1 cellular context compared by ENCODE assay signal in genomic region chr16:85612801-85613608, GRCh38.
TF ChIP-seq lines count a peak whose summit lies in the region.

Gene GSE1, plus strand, starts transcription at chr16:85613322. Its CDS starts 70 bp downstream, at chr16:85613392.

TF ChIP-seq in K562, 482 proteins besides CTCF, POLR2A, EP300 and RAD21 (continued from another document and continues in another):
- TF ChIP-seq RCOR1 (IDR thresholded peaks at IDR 0.05; ENCODE audit: borderline replicate concordance in 1 of 2, low read depth in 2 of 2, low read length in 2 of 2), result peak in 1 of 2 experiments; percentile 21; a peak in 2 of 4 replicates
- TF ChIP-seq GTF2B (IDR thresholded peaks at IDR 0.05; ENCODE audit: extremely low read depth, insufficient read length), result no peak
- TF ChIP-seq CC2D1A (IDR thresholded peaks at IDR 0.05), result 0 out of 2 replicates have a peak, but pooled peaks have one; percentile 28
- no peak for TF ChIP-seq TCFL5 (CRISPR knock-in tag; conservative IDR thresholded peaks at IDR 0.05)
- peak; percentile 75 for TF ChIP-seq BHLHE40 (IDR thresholded peaks at IDR 0.05; ENCODE audit: low read length)
- peak; percentile 97 for TF ChIP-seq HNRNPL (IDR thresholded peaks at IDR 0.05; ENCODE audit: low read depth, low read length)
- TF ChIP-seq GATA2 (CRISPR knock-in tag; IDR thresholded peaks at IDR 0.05), result peak; percentile 90
- TF ChIP-seq ZBTB8A (IDR thresholded peaks at IDR 0.05; ENCODE audit: partially characterized antibody), result no peak
- TF ChIP-seq ZNF785 (CRISPR knock-in tag; IDR thresholded peaks at IDR 0.05), result no peak
- TF ChIP-seq ESRRB (CRISPR knock-in tag; IDR thresholded peaks at IDR 0.05; ENCODE audit: borderline replicate concordance), result no peak
- TF ChIP-seq THAP12 (CRISPR knock-in tag; IDR thresholded peaks at IDR 0.05), result 0 out of 2 replicates have a peak, but pooled peaks have one; percentile 53
- TF ChIP-seq ZFX (CRISPR knock-in tag; IDR thresholded peaks at IDR 0.05), result peak; percentile 77
- TF ChIP-seq E2F8 (IDR thresholded peaks at IDR 0.05; ENCODE audit: low read depth, partially characterized antibody), result peak; percentile 70
- peak; percentile 90 for TF ChIP-seq KLF13 (tag; IDR thresholded peaks at IDR 0.05; ENCODE audit: borderline replicate concordance, low read depth)
- TF ChIP-seq ZNF121 (CRISPR knock-in tag; conservative IDR thresholded peaks at IDR 0.05), result peak; percentile 81
- TF ChIP-seq RBM22 (IDR thresholded peaks at IDR 0.05; ENCODE audit: low read depth, low read length, poor library complexity, severe bottlenecking), result peak; percentile 92
- no peak for TF ChIP-seq DIDO1 (tag; IDR thresholded peaks at IDR 0.05; ENCODE audit: low read depth)
- TF ChIP-seq HDAC8 (tag; IDR thresholded peaks at IDR 0.05), result no peak
- no peak for TF ChIP-seq TEAD2 (tag; IDR thresholded peaks at IDR 0.05)
- TF ChIP-seq, protein P1, sequence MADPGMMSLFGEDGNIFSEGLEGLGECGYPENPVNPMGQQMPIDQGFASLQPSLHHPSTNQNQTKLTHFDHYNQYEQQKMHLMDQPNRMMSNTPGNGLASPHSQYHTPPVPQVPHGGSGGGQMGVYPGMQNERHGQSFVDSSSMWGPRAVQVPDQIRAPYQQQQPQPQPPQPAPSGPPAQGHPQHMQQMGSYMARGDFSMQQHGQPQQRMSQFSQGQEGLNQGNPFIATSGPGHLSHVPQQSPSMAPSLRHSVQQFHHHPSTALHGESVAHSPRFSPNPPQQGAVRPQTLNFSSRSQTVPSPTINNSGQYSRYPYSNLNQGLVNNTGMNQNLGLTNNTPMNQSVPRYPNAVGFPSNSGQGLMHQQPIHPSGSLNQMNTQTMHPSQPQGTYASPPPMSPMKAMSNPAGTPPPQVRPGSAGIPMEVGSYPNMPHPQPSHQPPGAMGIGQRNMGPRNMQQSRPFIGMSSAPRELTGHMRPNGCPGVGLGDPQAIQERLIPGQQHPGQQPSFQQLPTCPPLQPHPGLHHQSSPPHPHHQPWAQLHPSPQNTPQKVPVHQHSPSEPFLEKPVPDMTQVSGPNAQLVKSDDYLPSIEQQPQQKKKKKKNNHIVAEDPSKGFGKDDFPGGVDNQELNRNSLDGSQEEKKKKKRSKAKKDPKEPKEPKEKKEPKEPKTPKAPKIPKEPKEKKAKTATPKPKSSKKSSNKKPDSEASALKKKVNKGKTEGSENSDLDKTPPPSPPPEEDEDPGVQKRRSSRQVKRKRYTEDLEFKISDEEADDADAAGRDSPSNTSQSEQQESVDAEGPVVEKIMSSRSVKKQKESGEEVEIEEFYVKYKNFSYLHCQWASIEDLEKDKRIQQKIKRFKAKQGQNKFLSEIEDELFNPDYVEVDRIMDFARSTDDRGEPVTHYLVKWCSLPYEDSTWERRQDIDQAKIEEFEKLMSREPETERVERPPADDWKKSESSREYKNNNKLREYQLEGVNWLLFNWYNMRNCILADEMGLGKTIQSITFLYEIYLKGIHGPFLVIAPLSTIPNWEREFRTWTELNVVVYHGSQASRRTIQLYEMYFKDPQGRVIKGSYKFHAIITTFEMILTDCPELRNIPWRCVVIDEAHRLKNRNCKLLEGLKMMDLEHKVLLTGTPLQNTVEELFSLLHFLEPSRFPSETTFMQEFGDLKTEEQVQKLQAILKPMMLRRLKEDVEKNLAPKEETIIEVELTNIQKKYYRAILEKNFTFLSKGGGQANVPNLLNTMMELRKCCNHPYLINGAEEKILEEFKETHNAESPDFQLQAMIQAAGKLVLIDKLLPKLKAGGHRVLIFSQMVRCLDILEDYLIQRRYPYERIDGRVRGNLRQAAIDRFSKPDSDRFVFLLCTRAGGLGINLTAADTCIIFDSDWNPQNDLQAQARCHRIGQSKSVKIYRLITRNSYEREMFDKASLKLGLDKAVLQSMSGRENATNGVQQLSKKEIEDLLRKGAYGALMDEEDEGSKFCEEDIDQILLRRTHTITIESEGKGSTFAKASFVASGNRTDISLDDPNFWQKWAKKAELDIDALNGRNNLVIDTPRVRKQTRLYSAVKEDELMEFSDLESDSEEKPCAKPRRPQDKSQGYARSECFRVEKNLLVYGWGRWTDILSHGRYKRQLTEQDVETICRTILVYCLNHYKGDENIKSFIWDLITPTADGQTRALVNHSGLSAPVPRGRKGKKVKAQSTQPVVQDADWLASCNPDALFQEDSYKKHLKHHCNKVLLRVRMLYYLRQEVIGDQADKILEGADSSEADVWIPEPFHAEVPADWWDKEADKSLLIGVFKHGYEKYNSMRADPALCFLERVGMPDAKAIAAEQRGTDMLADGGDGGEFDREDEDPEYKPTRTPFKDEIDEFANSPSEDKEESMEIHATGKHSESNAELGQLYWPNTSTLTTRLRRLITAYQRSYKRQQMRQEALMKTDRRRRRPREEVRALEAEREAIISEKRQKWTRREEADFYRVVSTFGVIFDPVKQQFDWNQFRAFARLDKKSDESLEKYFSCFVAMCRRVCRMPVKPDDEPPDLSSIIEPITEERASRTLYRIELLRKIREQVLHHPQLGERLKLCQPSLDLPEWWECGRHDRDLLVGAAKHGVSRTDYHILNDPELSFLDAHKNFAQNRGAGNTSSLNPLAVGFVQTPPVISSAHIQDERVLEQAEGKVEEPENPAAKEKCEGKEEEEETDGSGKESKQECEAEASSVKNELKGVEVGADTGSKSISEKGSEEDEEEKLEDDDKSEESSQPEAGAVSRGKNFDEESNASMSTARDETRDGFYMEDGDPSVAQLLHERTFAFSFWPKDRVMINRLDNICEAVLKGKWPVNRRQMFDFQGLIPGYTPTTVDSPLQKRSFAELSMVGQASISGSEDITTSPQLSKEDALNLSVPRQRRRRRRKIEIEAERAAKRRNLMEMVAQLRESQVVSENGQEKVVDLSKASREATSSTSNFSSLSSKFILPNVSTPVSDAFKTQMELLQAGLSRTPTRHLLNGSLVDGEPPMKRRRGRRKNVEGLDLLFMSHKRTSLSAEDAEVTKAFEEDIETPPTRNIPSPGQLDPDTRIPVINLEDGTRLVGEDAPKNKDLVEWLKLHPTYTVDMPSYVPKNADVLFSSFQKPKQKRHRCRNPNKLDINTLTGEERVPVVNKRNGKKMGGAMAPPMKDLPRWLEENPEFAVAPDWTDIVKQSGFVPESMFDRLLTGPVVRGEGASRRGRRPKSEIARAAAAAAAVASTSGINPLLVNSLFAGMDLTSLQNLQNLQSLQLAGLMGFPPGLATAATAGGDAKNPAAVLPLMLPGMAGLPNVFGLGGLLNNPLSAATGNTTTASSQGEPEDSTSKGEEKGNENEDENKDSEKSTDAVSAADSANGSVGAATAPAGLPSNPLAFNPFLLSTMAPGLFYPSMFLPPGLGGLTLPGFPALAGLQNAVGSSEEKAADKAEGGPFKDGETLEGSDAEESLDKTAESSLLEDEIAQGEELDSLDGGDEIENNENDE (IDR thresholded peaks at IDR 0.05; ENCODE audit: low read depth, low read length), result no peak
- no peak for TF ChIP-seq ZNF133 (CRISPR knock-in tag; IDR thresholded peaks at IDR 0.05)
- TF ChIP-seq THRAP3 (IDR thresholded peaks at IDR 0.05; ENCODE audit: borderline replicate concordance), result no peak
- peak; percentile 77 for TF ChIP-seq ETV1 (tag; conservative IDR thresholded peaks at IDR 0.05; ENCODE audit: low read depth)
- TF ChIP-seq TOE1 (IDR thresholded peaks at IDR 0.05; ENCODE audit: borderline replicate concordance), result peak; percentile 74; the same call in 1 of the 2 replicates
- no peak for TF ChIP-seq TOE1 (CRISPR knock-in tag; IDR thresholded peaks at IDR 0.05; ENCODE audit: borderline replicate concordance, low read depth)
- no peak for TF ChIP-seq NR0B1 (IDR thresholded peaks at IDR 0.05; ENCODE audit: partially characterized antibody)
- TF ChIP-seq PHF8 (IDR thresholded peaks at IDR 0.05; ENCODE audit: borderline replicate concordance, low read length), result peak; percentile 30; the same call in 1 of the 2 replicates
- peak; percentile 67 for TF ChIP-seq TAF1 (IDR thresholded peaks at IDR 0.05; ENCODE audit: control insufficient read depth, extremely low read depth, insufficient read depth, low read length, severe bottlenecking)
- peak; percentile 81 for TF ChIP-seq FUS (optimal IDR thresholded peaks at IDR 0.05; ENCODE audit: low read depth, low read length)
- TF ChIP-seq, protein P2, sequence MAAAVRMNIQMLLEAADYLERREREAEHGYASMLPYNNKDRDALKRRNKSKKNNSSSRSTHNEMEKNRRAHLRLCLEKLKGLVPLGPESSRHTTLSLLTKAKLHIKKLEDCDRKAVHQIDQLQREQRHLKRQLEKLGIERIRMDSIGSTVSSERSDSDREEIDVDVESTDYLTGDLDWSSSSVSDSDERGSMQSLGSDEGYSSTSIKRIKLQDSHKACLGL (CRISPR knock-in tag; IDR thresholded peaks at IDR 0.05; ENCODE audit: borderline replicate concordance, poor library complexity, severe bottlenecking), result peak; percentile 82
- peak in 1 of 2 experiments; percentile 59 for TF ChIP-seq AFF1 (IDR thresholded peaks at IDR 0.05; ENCODE audit: low read depth in 1 of 2, partially characterized antibody in 2 of 2)
- peak; percentile 55 to 72; a peak in 3 of 4 replicates for TF ChIP-seq NONO (IDR thresholded peaks at IDR 0.05; ENCODE audit: low read depth in 2 of 2, low read length in 1 of 2)
